ENCODE assay signal across 18 cellular contexts in genomic region chr19:23241433-23241832, GRCh38.
"Had no signal": no experiment of that assay in that cellular context is flagged by ENCODE, and none has a peak within 500 bp of the region (broad histone marks: within the 10 kb centered on the region; RNA-seq: fewer than 3 reads in every experiment).

No MANE protein-coding gene starts in this region.

- ATAC-seq: activated CD8-positive, alpha-beta T cell treated with anti-CD3 and anti-CD28 coated beads, Interleukin-2, amount 10 ng/mL, durations not matched to agents 7 days and 5 days; effector memory CD8-positive, alpha-beta T cell; left lung; natural killer cell had no signal

- H3K4me3 ChIP-seq: breast epithelium, left lung, thyroid gland, vagina had no signal

- DNase-seq: activated CD4-positive, alpha-beta T cell treated with anti-CD3 and anti-CD28 coated beads, Interleukin-2, amount 10 ng/mL, durations not matched to agents 24 days and 14 days; activated CD4-positive, CD25-positive, alpha-beta regulatory T cell; activated CD8-positive, alpha-beta memory T cell treated with anti-CD3 and anti-CD28 coated beads, Interleukin-2, amount 50 U/mL, for 4 hours; activated CD8-positive, alpha-beta T cell treated with anti-CD3 and anti-CD28 coated beads, Interleukin-2, amount 10 ng/mL, durations not matched to agents 7 days and 5 days; activated naive CD8-positive, alpha-beta T cell treated with anti-CD3 and anti-CD28 coated beads for 36 hours; anterior cingulate cortex; cerebellar nuclear complex; effector memory CD8-positive, alpha-beta T cell; islet precursor cell; left lung; natural killer cell; posterior cingulate gyrus; retina; stimulated activated CD4-positive, alpha-beta T cell treated with anti-CD3 and anti-CD28 coated beads, Interleukin-12 subunit alpha, Interleukin-12 subunit beta, amount 100 ng/mL, for 4 hours; stimulated activated CD4-positive, alpha-beta T cell treated with anti-CD3 and anti-CD28 coated beads, Interleukin-2, amount 100 ng/mL, for 24 hours; thyroid gland had no signal
